In the genomic region with DNA sequence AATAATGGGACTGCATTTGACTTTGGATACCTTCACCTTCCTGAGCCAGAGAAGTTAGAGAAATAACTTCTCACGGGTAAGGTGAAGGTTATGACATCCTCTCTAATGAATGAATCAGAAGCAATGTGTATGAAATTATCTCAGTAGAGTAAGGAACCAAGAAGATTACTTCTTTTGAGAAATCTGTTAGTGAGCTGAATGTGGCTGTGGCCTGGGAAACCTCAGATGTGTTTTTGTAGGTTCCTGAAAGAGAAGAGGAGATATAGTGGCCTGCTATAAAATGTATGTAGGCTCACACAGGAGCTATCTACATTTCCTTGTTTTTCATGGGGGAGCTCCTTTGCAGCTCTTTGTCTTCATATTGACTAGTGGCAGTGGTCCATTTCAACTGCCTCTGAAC, we compare ENCODE assay signal across 23 cellular contexts.
"Had no signal": no experiment of that assay in that cellular context is flagged by ENCODE, and none has a peak within 500 bp of the region (broad histone marks: within the 10 kb centered on the region; RNA-seq: fewer than 3 reads in every experiment).

No MANE protein-coding gene starts in this region.

- H3K9me3 ChIP-seq: colonic mucosa, esophagus muscularis mucosa, esophagus squamous epithelium, gastrocnemius medialis, gastroesophageal sphincter, heart left ventricle, heart right ventricle had no signal

- H3K4me1 ChIP-seq: colonic mucosa, esophagus muscularis mucosa, esophagus squamous epithelium, foreskin keratinocyte, gastrocnemius medialis, gastroesophageal sphincter, heart left ventricle, heart right ventricle had no signal

- H3K36me3 ChIP-seq: colonic mucosa, esophagus muscularis mucosa, esophagus squamous epithelium, gastrocnemius medialis, gastroesophageal sphincter, heart left ventricle, heart right ventricle had no signal

- H3K27me3 ChIP-seq: colonic mucosa, esophagus muscularis mucosa, gastrocnemius medialis had no signal

- H3K27ac ChIP-seq: colonic mucosa, coronary artery, dorsolateral prefrontal cortex, epithelial cell of prostate, esophagus muscularis mucosa, esophagus squamous epithelium, foreskin keratinocyte, gastrocnemius medialis, gastroesophageal sphincter, heart left ventricle, heart right ventricle had no signal

- DNase-seq: colonic mucosa; cortex of kidney; dermis blood vessel endothelial cell; dorsolateral prefrontal cortex; effector CD4-positive, alpha-beta T cell; effector CD8-positive, alpha-beta T cell; effector memory CD4-positive, alpha-beta T cell; effector memory CD8-positive, alpha-beta T cell; endodermal cell; erythroblast; esophagus squamous epithelium; foreskin fibroblast; foreskin keratinocyte; foreskin melanocyte; gastrocnemius medialis; glutamatergic neuron; head of caudate nucleus; heart left ventricle; heart right ventricle had no signal

- H3K4me3 ChIP-seq: colonic mucosa, coronary artery, dorsolateral prefrontal cortex, esophagus muscularis mucosa, esophagus squamous epithelium, gastrocnemius medialis, gastroesophageal sphincter, heart left ventricle, heart right ventricle had no signal
